21 cellular contexts compared by ENCODE assay signal in genomic region chr9:3151672-3152576, GRCh38.
"Had no signal": no experiment of that assay in that cellular context is flagged by ENCODE, and none has a peak within 500 bp of the region (broad histone marks: within the 10 kb centered on the region; RNA-seq: fewer than 3 reads in every experiment).

No MANE protein-coding gene starts in this region.

- H3K27me3 ChIP-seq: SJSA1 had no signal

- H3K27ac ChIP-seq: HL-60, SJSA1, SK-N-MC had no signal

- H3K4me3 ChIP-seq: SJSA1, SK-N-MC had no signal

- H3K4me1 ChIP-seq: SJSA1 had no signal

- H3K36me3 ChIP-seq: SJSA1 had no signal

- H3K9me3 ChIP-seq: SJSA1 had no signal

- DNase-seq: KBM-7, NCI-H1092, NCI-H1105 treated with DMSO at 0.1 percent for 48 hours, NCI-H1417 treated with DMSO at 0.1 percent for 48 hours, NCI-H146, NCI-H1694 treated with DMSO at 0.1 percent for 48 hours, NCI-H1930, NCI-H2081, NCI-H2107, NCI-H2227 treated with DMSO at 0.1 percent for 48 hours, NCI-H510A, NCI-H524 treated with DMSO at 0.1 percent for 48 hours, NCI-H69, NCI-H774, Right ventricle myocardium superior, RPMI8226, SIG-M5, SW 1271 had no signal
